In the genomic region with DNA sequence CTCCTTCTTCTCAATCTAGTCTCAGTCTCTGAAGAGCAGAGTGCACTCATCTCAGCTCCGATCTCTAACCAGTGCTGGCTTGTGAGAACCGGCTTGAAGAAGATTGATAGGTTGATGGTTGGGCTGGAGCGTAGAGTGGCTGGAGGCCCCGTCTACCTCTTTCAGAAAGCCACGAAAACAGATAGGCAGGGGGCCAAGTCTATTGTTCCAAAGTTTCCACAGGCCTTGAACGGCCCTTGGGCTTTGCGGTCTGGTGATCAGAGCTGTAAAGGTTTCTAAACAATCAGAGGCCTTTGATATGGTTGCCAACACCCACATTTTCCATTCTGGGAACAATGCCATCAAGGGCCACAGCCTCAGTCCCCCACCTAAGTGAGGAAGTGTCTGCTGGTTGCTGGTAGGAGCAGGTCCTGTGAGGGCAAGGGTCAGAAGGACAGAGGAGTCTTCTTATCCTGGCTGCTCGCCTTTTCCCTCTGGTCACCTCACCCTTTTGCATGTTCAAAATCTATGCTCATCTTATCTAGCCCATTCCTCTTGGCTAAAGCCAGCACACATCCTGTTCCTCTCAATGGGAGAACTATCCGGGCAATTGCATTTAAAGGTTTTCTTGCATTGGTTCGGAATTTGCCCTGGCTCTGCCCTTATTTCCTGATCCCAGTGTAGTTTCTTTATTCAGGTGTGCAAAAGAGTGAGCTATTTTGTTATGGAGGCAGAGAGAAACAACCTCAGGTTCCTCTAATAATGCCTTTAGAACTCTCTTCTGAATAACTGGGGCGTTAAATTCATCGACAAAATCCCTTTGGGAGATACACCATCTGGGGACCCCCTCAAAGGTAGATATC, we compare ENCODE assay signal across 1 cellular context.
TF ChIP-seq lines count a peak whose summit lies in the region.

No MANE protein-coding gene starts in this region.

TF ChIP-seq in GM23338, 12 proteins besides CTCF, POLR2A, EP300 and RAD21 (continued from another document):
- TF ChIP-seq, protein P1, sequence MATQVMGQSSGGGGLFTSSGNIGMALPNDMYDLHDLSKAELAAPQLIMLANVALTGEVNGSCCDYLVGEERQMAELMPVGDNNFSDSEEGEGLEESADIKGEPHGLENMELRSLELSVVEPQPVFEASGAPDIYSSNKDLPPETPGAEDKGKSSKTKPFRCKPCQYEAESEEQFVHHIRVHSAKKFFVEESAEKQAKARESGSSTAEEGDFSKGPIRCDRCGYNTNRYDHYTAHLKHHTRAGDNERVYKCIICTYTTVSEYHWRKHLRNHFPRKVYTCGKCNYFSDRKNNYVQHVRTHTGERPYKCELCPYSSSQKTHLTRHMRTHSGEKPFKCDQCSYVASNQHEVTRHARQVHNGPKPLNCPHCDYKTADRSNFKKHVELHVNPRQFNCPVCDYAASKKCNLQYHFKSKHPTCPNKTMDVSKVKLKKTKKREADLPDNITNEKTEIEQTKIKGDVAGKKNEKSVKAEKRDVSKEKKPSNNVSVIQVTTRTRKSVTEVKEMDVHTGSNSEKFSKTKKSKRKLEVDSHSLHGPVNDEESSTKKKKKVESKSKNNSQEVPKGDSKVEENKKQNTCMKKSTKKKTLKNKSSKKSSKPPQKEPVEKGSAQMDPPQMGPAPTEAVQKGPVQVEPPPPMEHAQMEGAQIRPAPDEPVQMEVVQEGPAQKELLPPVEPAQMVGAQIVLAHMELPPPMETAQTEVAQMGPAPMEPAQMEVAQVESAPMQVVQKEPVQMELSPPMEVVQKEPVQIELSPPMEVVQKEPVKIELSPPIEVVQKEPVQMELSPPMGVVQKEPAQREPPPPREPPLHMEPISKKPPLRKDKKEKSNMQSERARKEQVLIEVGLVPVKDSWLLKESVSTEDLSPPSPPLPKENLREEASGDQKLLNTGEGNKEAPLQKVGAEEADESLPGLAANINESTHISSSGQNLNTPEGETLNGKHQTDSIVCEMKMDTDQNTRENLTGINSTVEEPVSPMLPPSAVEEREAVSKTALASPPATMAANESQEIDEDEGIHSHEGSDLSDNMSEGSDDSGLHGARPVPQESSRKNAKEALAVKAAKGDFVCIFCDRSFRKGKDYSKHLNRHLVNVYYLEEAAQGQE (IDR thresholded peaks at IDR 0.05; ENCODE audit: unreplicated experiment): no peak
- TF ChIP-seq, protein P2, sequence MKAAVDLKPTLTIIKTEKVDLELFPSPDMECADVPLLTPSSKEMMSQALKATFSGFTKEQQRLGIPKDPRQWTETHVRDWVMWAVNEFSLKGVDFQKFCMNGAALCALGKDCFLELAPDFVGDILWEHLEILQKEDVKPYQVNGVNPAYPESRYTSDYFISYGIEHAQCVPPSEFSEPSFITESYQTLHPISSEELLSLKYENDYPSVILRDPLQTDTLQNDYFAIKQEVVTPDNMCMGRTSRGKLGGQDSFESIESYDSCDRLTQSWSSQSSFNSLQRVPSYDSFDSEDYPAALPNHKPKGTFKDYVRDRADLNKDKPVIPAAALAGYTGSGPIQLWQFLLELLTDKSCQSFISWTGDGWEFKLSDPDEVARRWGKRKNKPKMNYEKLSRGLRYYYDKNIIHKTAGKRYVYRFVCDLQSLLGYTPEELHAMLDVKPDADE (IDR thresholded peaks at IDR 0.05): no peak
- TF ChIP-seq ZNF114 (CRISPR knock-in tag; IDR thresholded peaks at IDR 0.05): no peak
- TF ChIP-seq STAT1 (IDR thresholded peaks at IDR 0.05; ENCODE audit: unreplicated experiment): no peak
